Comparison of ENCODE assay signal across 1 cellular context in genomic region chr22:20023214-20023613, GRCh38.
TF ChIP-seq lines count a peak whose summit lies in the region.

No MANE protein-coding gene starts in this region.

TF ChIP-seq in GM12878, 131 proteins besides CTCF, POLR2A, EP300 and RAD21:
- TF ChIP-seq PRDM15 (CRISPR knock-in tag; IDR thresholded peaks at IDR 0.05), result no peak
- TF ChIP-seq RUNX3 (IDR thresholded peaks at IDR 0.05; ENCODE audit: low read length), result 0 out of 2 replicates have a peak, but pooled peaks have one; percentile 3
TF ChIP-seq in GM12878: peak in this region for 1.
